Comparison of ENCODE assay signal across 1 cellular context in the genomic region with DNA sequence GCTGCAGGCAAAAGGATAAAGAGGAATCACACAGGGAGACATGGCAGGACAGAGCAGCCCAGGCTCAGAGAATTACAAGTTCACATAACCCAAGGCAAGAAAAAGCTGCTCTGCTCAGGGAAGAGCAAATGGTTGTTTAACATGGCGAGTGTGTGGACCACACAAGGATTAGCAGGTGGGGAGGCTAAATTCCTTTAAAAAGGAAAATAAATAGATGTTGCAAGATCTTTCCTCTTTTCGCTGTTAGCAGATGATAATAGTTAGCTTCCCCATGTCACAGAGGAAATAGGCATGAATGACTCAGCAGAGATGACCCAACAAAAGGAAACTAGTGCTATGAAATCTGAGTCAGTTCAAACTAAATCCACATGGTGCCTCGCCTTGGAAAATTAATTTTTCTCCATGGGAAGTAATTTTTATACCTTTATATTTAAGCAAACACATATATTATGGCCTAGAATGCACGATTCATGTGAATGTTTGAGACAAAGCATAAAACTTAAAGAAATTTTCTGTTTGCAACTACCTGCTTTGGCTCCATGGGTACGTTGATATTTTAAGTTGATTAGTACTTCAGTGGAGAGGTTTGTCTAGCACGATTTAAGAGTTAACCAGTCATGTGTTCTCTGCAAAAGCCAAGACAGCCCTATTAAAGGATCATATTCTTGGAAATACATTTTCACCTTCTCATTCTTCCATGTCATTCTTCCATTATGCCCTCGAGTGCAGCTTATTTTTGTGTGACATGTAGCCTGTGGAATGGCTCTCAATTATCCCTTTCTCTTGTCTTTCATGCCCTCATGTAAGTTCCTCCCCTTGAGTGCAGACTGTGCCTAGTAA.
A peak's percentile ranks its signal among the peaks of the same experiment; 100 is the strongest.
TF ChIP-seq lines count a peak whose summit lies in the region.

No MANE protein-coding gene starts in this region.

TF ChIP-seq in K562, 482 proteins besides CTCF, POLR2A, EP300 and RAD21 (continued from another document):
- TF ChIP-seq TSHZ1 (CRISPR knock-in tag; IDR thresholded peaks at IDR 0.05) (no peak), ZNF584 (CRISPR knock-in tag; IDR thresholded peaks at IDR 0.05; ENCODE audit: low read depth) (peak; percentile 89), DDX20 (tag; IDR thresholded peaks at IDR 0.05; ENCODE audit: low read depth) (0 out of 2 replicates have a peak, but pooled peaks have one; percentile 32), ZNF644 (tag; IDR thresholded peaks at IDR 0.05; ENCODE audit: low read depth) (peak; percentile 81), RNF219 (CRISPR knock-in tag; IDR thresholded peaks at IDR 0.05) (no peak), CEBPB (tag; IDR thresholded peaks at IDR 0.05) (peak; percentile 84)
- TF ChIP-seq, protein P1, sequence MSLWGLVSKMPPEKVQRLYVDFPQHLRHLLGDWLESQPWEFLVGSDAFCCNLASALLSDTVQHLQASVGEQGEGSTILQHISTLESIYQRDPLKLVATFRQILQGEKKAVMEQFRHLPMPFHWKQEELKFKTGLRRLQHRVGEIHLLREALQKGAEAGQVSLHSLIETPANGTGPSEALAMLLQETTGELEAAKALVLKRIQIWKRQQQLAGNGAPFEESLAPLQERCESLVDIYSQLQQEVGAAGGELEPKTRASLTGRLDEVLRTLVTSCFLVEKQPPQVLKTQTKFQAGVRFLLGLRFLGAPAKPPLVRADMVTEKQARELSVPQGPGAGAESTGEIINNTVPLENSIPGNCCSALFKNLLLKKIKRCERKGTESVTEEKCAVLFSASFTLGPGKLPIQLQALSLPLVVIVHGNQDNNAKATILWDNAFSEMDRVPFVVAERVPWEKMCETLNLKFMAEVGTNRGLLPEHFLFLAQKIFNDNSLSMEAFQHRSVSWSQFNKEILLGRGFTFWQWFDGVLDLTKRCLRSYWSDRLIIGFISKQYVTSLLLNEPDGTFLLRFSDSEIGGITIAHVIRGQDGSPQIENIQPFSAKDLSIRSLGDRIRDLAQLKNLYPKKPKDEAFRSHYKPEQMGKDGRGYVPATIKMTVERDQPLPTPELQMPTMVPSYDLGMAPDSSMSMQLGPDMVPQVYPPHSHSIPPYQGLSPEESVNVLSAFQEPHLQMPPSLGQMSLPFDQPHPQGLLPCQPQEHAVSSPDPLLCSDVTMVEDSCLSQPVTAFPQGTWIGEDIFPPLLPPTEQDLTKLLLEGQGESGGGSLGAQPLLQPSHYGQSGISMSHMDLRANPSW (CRISPR knock-in tag; IDR thresholded peaks at IDR 0.05): no peak
